Comparison of ENCODE assay signal across 1 cellular context in the genomic region with DNA sequence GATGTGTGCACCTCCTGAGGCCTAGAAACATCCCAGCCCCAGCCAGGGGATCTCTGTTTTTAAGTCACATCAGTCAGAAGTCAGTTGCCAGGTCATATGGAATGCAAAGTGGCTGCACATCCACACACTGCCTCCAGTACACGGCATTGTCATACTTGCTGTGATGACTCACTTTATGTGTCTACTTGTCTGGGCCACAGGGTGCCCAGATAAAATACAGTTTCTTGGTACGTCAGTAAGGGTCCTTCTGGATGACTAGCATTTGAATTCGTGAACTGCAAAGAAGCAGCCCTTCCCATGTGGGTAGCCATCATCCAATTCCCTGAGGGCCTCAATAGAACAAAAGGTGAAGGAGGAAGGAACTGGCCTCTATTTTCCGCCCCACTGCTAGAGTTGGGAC.
A peak's percentile ranks its signal among the peaks of the same experiment; 100 is the strongest.
TF ChIP-seq lines count a peak whose summit lies in the region.

No MANE protein-coding gene starts in this region.

TF ChIP-seq in IMR-90, 13 proteins besides CTCF, POLR2A, EP300 and RAD21:
- no peak for TF ChIP-seq CEBPB (IDR thresholded peaks at IDR 0.05; ENCODE audit: low read depth, low read length)
- peak; percentile 43 for TF ChIP-seq FOS (IDR thresholded peaks at IDR 0.05; ENCODE audit: low read depth, low read length)
- TF ChIP-seq RFX5 (IDR thresholded peaks at IDR 0.05; ENCODE audit: low read depth, low read length) = no peak
- no peak for TF ChIP-seq USF2 (IDR thresholded peaks at IDR 0.05; ENCODE audit: low read depth, low read length)
- TF ChIP-seq RCOR1 (IDR thresholded peaks at IDR 0.05; ENCODE audit: insufficient replicate concordance, low read length) = no peak
- TF ChIP-seq MXI1 (IDR thresholded peaks at IDR 0.05; ENCODE audit: borderline replicate concordance, low read depth, low read length) = no peak
